Comparison of ENCODE assay signal across 8 cellular contexts in genomic region chr17:9924735-9925191, GRCh38. TPM values are rescaled to one million over a fixed set of nuclear protein-coding genes. Genes with fewer than 3 reads are reported as not detected.
A peak's percentile ranks its signal among the peaks of the same experiment; 100 is the strongest.
DNase-seq lines count a peak whose midpoint lies in the region; ATAC-seq, FAIRE-seq and TF ChIP-seq lines count a peak whose summit lies in the region.

No MANE protein-coding gene starts in this region.

- POLR2A ChIA-PET in endothelial cell of umbilical vein (lab: Charles Lee) = no interaction called here

- no peaks in the 10 kb centered on the region for H3K9me1 ChIP-seq in endothelial cell of umbilical vein (replicated peaks; ENCODE audit: control insufficient read depth, extremely low read depth, insufficient read depth, low read length)

- no peaks in the 10 kb centered on the region for H3K27me3 ChIP-seq in endothelial cell of umbilical vein (ENCODE audit: control insufficient read depth in 2 of 2, insufficient read depth in 2 of 2, low read length in 2 of 2)

- ATAC-seq in GM21367 (IDR thresholded peaks at IDR 0.05; ENCODE audit: unreplicated experiment) (peak; percentile 54), HG02623 (IDR thresholded peaks at IDR 0.05; ENCODE audit: unreplicated experiment) (no peak), GM19351 (IDR thresholded peaks at IDR 0.05; ENCODE audit: unreplicated experiment) (no peak)

- no peak for TF ChIP-seq POLR2A in NB4 (IDR thresholded peaks at IDR 0.05; ENCODE audit: extremely low read depth, insufficient read length)
- no peak for TF ChIP-seq POLR2A in endothelial cell of umbilical vein (IDR thresholded peaks at IDR 0.05; ENCODE audit: low read depth, low read length)

- H3K4me3 ChIP-seq in NB4 (ENCODE audit: low read depth, low read length) = no peak overlapping the region
- no peak overlapping the region for H3K4me3 ChIP-seq in endothelial cell of umbilical vein (replicated peaks in 1 of 3; ENCODE audit: insufficient read depth in 1 of 3, low read depth in 1 of 3, low read length in 3 of 3)

- H3K9me3 ChIP-seq in endothelial cell of umbilical vein (replicated peaks; ENCODE audit: control insufficient read depth, insufficient read depth, low read length) = no peaks in the 10 kb centered on the region

- no peak overlapping the region for H3K4me2 ChIP-seq in endothelial cell of umbilical vein (ENCODE audit: insufficient read depth, low read length)

- FAIRE-seq in endothelial cell of umbilical vein (lab: Jason Lieb, UNC) = peak; percentile 47

- peak; percentile 32 for DNase-seq in Calu3
- DNase-seq in NB4 (ENCODE audit: low read depth) = peak; percentile 80
- DNase-seq in SKM-1 treated with dmso at 0.1 percent for 144 hours (lab: John Stamatoyannopoulos, UW; ENCODE audit: unreplicated experiment) = peak; percentile 49
- DNase-seq in endothelial cell of umbilical vein (ENCODE audit: low read depth, low spot score) = peak; percentile 39
- no peak for DNase-seq in mesothelial cell of epicardium (ENCODE audit: low spot score in 2 of 2, unreplicated experiment in 2 of 2)

- no peak overlapping the region for H3K9ac ChIP-seq in endothelial cell of umbilical vein (replicated peaks; ENCODE audit: extremely low read depth, insufficient read depth, low read length)

- dilution Hi-C loops in endothelial cell of umbilical vein (cut with MboI; ENCODE audit: extremely low pct_ligation_motif_present, low sequenced_read_pairs) = no loop called here

- CTCF ChIA-PET in Calu3 (lab: Charles Lee) (interaction anchor here (1.0 to 1.2 kb wide), 3 partner anchors 57 to 692 kb away, joined by 3 to 5 read pairs (median 4); no protein-coding TSS in a partner anchor), endothelial cell of umbilical vein (lab: Charles Lee) (interaction anchor here (0.6 to 2.3 kb wide), 12 partner anchors 9 to 707 kb away, joined by 3 to 108 read pairs (median 3); no protein-coding TSS in a partner anchor)

- H4K20me1 ChIP-seq in endothelial cell of umbilical vein (replicated peaks; ENCODE audit: control insufficient read depth, extremely low read depth, insufficient read depth, low read length) = no peaks in the 10 kb centered on the region

- H3K27ac Mint-ChIP-seq in Calu3 (ENCODE audit: unreplicated experiment) (no peak overlapping the region), mesothelial cell of epicardium (no peak overlapping the region)

- BruUV-seq in Calu3 (replicated peaks; lab: Mats Ljungman, UMichigan) (no TSS peak), endothelial cell of umbilical vein (replicated peaks; lab: Mats Ljungman, UMichigan) (no TSS peak)

- no peak overlapping the region for H2AFZ ChIP-seq in endothelial cell of umbilical vein (ENCODE audit: low read depth, low read length)

- H3K27ac ChIP-seq in endothelial cell of umbilical vein (ENCODE audit: insufficient read depth, low read depth, low read length) = no peak overlapping the region

- H3K4me3 Mint-ChIP-seq in Calu3 (ENCODE audit: low read depth, unreplicated experiment) = no peak overlapping the region
- no peak overlapping the region for H3K4me3 Mint-ChIP-seq in mesothelial cell of epicardium

- no peaks in the 10 kb centered on the region for H3K27me3 Mint-ChIP-seq in Calu3 (ENCODE audit: unreplicated experiment)
- no peaks in the 10 kb centered on the region for H3K27me3 Mint-ChIP-seq in mesothelial cell of epicardium (ENCODE audit: low read depth)

- TF ChIP-seq CTCF in Calu3 (IDR thresholded peaks at IDR 0.05; ENCODE audit: unreplicated experiment) (no peak), NB4 (IDR thresholded peaks at IDR 0.05; ENCODE audit: low read depth, low read length) (peak; percentile 78), endothelial cell of umbilical vein (IDR thresholded peaks at IDR 0.05; ENCODE audit: extremely low read depth in 1 of 2, insufficient read depth in 1 of 2, low read depth in 1 of 2, low read length in 2 of 2) (peak; percentile 57 to 66), mesothelial cell of epicardium (IDR thresholded peaks at IDR 0.05; ENCODE audit: unreplicated experiment) (peak; percentile 94)

- no peaks in the 10 kb centered on the region for H3K36me3 ChIP-seq in endothelial cell of umbilical vein (ENCODE audit: control insufficient read depth in 2 of 2, extremely low read depth in 1 of 2, insufficient read depth in 2 of 2, low read length in 2 of 2)

- H3K79me2 ChIP-seq in endothelial cell of umbilical vein (ENCODE audit: control insufficient read depth, insufficient read depth, low read length) = no peaks in the 10 kb centered on the region

- H3K36me3 Mint-ChIP-seq in Calu3 (ENCODE audit: insufficient read depth, unreplicated experiment) (peaks cover 5% of the 10 kb centered on the region), mesothelial cell of epicardium (peaks cover 13% of the 10 kb centered on the region)

- intact Hi-C loops in Calu3 (cut with micrococcal nuclease; ENCODE audit: unreplicated experiment) = loop anchor here (10.0 kb wide), 1 partner anchor 690 kb away; no protein-coding TSS in a partner anchor
- intact Hi-C loops in endothelial cell of umbilical vein (cut with micrococcal nuclease) = loop anchor here (1.0 to 10.0 kb wide), 3 partner anchors 400 to 694 kb away; no protein-coding TSS in a partner anchor

- no peaks in the 10 kb centered on the region for H3K9me3 Mint-ChIP-seq in Calu3 (ENCODE audit: low read depth, unreplicated experiment)
- H3K9me3 Mint-ChIP-seq in mesothelial cell of epicardium = no peaks in the 10 kb centered on the region

- H3K4me1 Mint-ChIP-seq in Calu3 (ENCODE audit: low read depth, unreplicated experiment) (no peaks in the 10 kb centered on the region), mesothelial cell of epicardium (peaks cover 11% of the 10 kb centered on the region)

- H3K4me1 ChIP-seq in endothelial cell of umbilical vein (ENCODE audit: control insufficient read depth, extremely low read depth, insufficient read depth, low read length) = no peaks in the 10 kb centered on the region

TF ChIP-seq in endothelial cell of umbilical vein, 7 proteins besides CTCF, POLR2A, EP300 and RAD21:
- no peak for TF ChIP-seq MAX (IDR thresholded peaks at IDR 0.05; ENCODE audit: insufficient read depth, insufficient read length)
- TF ChIP-seq EZH2 (IDR thresholded peaks at IDR 0.05; ENCODE audit: borderline replicate concordance, low read depth, low read length, severe bottlenecking) = no peak
- TF ChIP-seq MYC (IDR thresholded peaks at IDR 0.05; ENCODE audit: low read depth, low read length) = no peak
- no peak for TF ChIP-seq GATA2 (IDR thresholded peaks at IDR 0.05; ENCODE audit: insufficient read depth, insufficient read length, low read depth, low read length)
- no peak for TF ChIP-seq POLR2AphosphoS5 (IDR thresholded peaks at IDR 0.05; ENCODE audit: insufficient read depth, low read depth, low read length)
- no peak for TF ChIP-seq FOS (IDR thresholded peaks at IDR 0.05; ENCODE audit: borderline replicate concordance, insufficient read depth, low read length)
- no peak for TF ChIP-seq JUN (IDR thresholded peaks at IDR 0.05; ENCODE audit: borderline replicate concordance, insufficient read depth, insufficient read length, low read depth)

RNA-seq across cellular contexts. Expression of gene RCVRN, which starts 19.7 kb away (rescaled TPM):
- not detected in 2 replicates for total RNA-seq in Calu3 (2022)
- not detected in 2 replicates for total RNA-seq in endothelial cell of umbilical vein
- polyA plus RNA-seq in endothelial cell of umbilical vein = not detected in 2 replicates
- not detected in 2 replicates for polyA plus RNA-seq in endothelial cell of umbilical vein (2011; cell fraction: cytosol; rRNA removed)
- polyA plus RNA-seq in endothelial cell of umbilical vein (2011; cell fraction: nucleus; rRNA removed) = not detected in 2 replicates
- polyA plus RNA-seq in endothelial cell of umbilical vein (2012) = not detected in 2 replicates
- not detected in 2 replicates for polyA minus RNA-seq in endothelial cell of umbilical vein
- not detected for polyA minus RNA-seq in endothelial cell of umbilical vein (2011; cell fraction: cytosol; rRNA and poly(A)+ RNA removed)
- polyA minus RNA-seq in endothelial cell of umbilical vein (2011; cell fraction: nucleus; rRNA and poly(A)+ RNA removed) = not detected in 2 replicates
- 1.2 to 1.8 TPM (median 1.3 TPM) in 3 replicates for total RNA-seq in mesothelial cell of epicardium

Comparison
In these comparisons a context has a peak if more than half of its experiments do, and no peak if none do; other contexts are left out.
1. DNase-seq: peak in Calu3 (single experiment), NB4 (single experiment), SKM-1 treated with dmso at 0.1 percent for 144 hours (single experiment) and endothelial cell of umbilical vein (single experiment); none in mesothelial cell of epicardium (0 of 2).